Comparison of ENCODE assay signal across 1 cellular context in the genomic region with DNA sequence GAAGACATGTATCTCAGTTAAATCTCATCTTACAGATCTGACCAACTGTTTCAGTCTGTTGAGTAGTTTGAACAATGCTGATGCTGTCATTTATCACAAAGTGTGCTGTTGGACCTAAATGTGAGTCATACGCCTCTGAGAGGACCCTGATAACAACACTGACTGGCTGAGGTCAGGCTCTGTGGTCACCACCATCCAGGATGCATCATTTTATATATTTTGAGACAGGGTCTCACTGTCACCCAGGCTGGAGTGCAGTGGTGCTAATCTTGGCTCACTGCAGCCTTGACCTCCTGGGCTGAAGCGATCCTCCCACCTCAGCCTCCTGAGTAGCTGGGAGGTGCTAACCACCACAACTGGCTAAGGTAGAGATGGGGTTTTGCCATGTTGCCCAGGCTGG.
TF ChIP-seq lines count a peak whose summit lies in the region.

No MANE protein-coding gene starts in this region.

TF ChIP-seq in K562, 482 proteins besides CTCF, POLR2A, EP300 and RAD21 (continued from another document and continues in another):
- TF ChIP-seq, protein P1, sequence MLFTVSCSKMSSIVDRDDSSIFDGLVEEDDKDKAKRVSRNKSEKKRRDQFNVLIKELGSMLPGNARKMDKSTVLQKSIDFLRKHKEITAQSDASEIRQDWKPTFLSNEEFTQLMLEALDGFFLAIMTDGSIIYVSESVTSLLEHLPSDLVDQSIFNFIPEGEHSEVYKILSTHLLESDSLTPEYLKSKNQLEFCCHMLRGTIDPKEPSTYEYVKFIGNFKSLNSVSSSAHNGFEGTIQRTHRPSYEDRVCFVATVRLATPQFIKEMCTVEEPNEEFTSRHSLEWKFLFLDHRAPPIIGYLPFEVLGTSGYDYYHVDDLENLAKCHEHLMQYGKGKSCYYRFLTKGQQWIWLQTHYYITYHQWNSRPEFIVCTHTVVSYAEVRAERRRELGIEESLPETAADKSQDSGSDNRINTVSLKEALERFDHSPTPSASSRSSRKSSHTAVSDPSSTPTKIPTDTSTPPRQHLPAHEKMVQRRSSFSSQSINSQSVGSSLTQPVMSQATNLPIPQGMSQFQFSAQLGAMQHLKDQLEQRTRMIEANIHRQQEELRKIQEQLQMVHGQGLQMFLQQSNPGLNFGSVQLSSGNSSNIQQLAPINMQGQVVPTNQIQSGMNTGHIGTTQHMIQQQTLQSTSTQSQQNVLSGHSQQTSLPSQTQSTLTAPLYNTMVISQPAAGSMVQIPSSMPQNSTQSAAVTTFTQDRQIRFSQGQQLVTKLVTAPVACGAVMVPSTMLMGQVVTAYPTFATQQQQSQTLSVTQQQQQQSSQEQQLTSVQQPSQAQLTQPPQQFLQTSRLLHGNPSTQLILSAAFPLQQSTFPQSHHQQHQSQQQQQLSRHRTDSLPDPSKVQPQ (CRISPR knock-in tag; IDR thresholded peaks at IDR 0.05; ENCODE audit: borderline replicate concordance) = no peak
- TF ChIP-seq NR3C1 (CRISPR knock-in tag; IDR thresholded peaks at IDR 0.05) (no peak), HMG20A (CRISPR knock-in tag; conservative IDR thresholded peaks at IDR 0.05) (no peak), NCOA2 (IDR thresholded peaks at IDR 0.05; ENCODE audit: partially characterized antibody in 2 of 2) (no peak), ZNF785 (CRISPR knock-in tag; IDR thresholded peaks at IDR 0.05) (no peak), NELFE (IDR thresholded peaks at IDR 0.05; ENCODE audit: insufficient read depth, insufficient read length) (no peak), PHTF2 (CRISPR knock-in tag; IDR thresholded peaks at IDR 0.05) (no peak), ZNF316 (IDR thresholded peaks at IDR 0.05) (peak; percentile 80), RCOR1 (IDR thresholded peaks at IDR 0.05; ENCODE audit: borderline replicate concordance in 1 of 2, low read depth in 2 of 2, low read length in 2 of 2) (peak in 1 of 2 experiments; percentile 74; a peak in 1 of 4 replicates), NBN (IDR thresholded peaks at IDR 0.05; ENCODE audit: low read depth) (no peak), HNRNPL (IDR thresholded peaks at IDR 0.05; ENCODE audit: low read depth, low read length) (no peak), ZNF766 (CRISPR knock-in tag; conservative IDR thresholded peaks at IDR 0.05) (no peak), BMI1 (IDR thresholded peaks at IDR 0.05; ENCODE audit: low read length) (no peak), MAZ (CRISPR knock-in tag; conservative IDR thresholded peaks at IDR 0.05 in 1 of 2, IDR thresholded peaks at IDR 0.05 in 1 of 2) (no peak), RUNX1 (IDR thresholded peaks at IDR 0.05; ENCODE audit: low read depth) (no peak), PML (IDR thresholded peaks at IDR 0.05; ENCODE audit: low read length) (0 out of 2 replicates have a peak, but pooled peaks have one; percentile 35), SRSF3 (IDR thresholded peaks at IDR 0.05; ENCODE audit: insufficient read depth, low read length) (no peak), TSC22D4 (tag; IDR thresholded peaks at IDR 0.05) (no peak), NCOR1 (IDR thresholded peaks at IDR 0.05) (peak; percentile 72), ELF2 (CRISPR knock-in tag; IDR thresholded peaks at IDR 0.05) (no peak), ZFPM2 (CRISPR knock-in tag; IDR thresholded peaks at IDR 0.05) (no peak), JUNB (CRISPR knock-in tag; conservative IDR thresholded peaks at IDR 0.05) (peak; percentile 53; the same call in 1 of the 2 replicates), ZC3H11A (IDR thresholded peaks at IDR 0.05; ENCODE audit: low read depth, low read length) (no peak), HCFC1 (IDR thresholded peaks at IDR 0.05; ENCODE audit: low read depth, low read length) (no peak), BHLHE40 (IDR thresholded peaks at IDR 0.05; ENCODE audit: low read length) (peak; percentile 76; the same call in 1 of the 2 replicates), HNRNPH1 (optimal IDR thresholded peaks at IDR 0.05; ENCODE audit: low read depth, low read length) (no peak), MAFK (IDR thresholded peaks at IDR 0.05; ENCODE audit: low read length) (peak; percentile 53), STAT5A (IDR thresholded peaks at IDR 0.05; ENCODE audit: borderline replicate concordance, low read length) (peak; percentile 61), POLR2AphosphoS5 (IDR thresholded peaks at IDR 0.05; ENCODE audit: control insufficient read depth, insufficient read depth, low read depth, low read length) (peak; percentile 56; the same call in 1 of the 2 replicates), PURB (CRISPR knock-in tag; IDR thresholded peaks at IDR 0.05; ENCODE audit: low read depth) (no peak), ZNF347 (CRISPR knock-in tag; IDR thresholded peaks at IDR 0.05; ENCODE audit: low read depth) (no peak)
- TF ChIP-seq, protein P2, sequence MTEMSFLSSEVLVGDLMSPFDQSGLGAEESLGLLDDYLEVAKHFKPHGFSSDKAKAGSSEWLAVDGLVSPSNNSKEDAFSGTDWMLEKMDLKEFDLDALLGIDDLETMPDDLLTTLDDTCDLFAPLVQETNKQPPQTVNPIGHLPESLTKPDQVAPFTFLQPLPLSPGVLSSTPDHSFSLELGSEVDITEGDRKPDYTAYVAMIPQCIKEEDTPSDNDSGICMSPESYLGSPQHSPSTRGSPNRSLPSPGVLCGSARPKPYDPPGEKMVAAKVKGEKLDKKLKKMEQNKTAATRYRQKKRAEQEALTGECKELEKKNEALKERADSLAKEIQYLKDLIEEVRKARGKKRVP (CRISPR knock-in tag; IDR thresholded peaks at IDR 0.05) = no peak
- TF ChIP-seq, protein P3, sequence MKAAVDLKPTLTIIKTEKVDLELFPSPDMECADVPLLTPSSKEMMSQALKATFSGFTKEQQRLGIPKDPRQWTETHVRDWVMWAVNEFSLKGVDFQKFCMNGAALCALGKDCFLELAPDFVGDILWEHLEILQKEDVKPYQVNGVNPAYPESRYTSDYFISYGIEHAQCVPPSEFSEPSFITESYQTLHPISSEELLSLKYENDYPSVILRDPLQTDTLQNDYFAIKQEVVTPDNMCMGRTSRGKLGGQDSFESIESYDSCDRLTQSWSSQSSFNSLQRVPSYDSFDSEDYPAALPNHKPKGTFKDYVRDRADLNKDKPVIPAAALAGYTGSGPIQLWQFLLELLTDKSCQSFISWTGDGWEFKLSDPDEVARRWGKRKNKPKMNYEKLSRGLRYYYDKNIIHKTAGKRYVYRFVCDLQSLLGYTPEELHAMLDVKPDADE (conservative IDR thresholded peaks at IDR 0.05; ENCODE audit: control insufficient read depth, low read depth, low read length) = no peak
- TF ChIP-seq, protein P4, sequence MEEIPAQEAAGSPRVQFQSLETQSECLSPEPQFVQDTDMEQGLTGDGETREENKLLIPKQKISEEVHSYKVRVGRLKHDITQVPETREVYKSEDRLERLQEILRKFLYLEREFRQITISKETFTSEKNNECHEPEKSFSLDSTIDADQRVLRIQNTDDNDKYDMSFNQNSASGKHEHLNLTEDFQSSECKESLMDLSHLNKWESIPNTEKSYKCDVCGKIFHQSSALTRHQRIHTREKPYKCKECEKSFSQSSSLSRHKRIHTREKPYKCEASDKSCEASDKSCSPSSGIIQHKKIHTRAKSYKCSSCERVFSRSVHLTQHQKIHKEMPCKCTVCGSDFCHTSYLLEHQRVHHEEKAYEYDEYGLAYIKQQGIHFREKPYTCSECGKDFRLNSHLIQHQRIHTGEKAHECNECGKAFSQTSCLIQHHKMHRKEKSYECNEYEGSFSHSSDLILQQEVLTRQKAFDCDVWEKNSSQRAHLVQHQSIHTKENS (CRISPR knock-in tag; IDR thresholded peaks at IDR 0.05) = no peak
- TF ChIP-seq, protein P5, sequence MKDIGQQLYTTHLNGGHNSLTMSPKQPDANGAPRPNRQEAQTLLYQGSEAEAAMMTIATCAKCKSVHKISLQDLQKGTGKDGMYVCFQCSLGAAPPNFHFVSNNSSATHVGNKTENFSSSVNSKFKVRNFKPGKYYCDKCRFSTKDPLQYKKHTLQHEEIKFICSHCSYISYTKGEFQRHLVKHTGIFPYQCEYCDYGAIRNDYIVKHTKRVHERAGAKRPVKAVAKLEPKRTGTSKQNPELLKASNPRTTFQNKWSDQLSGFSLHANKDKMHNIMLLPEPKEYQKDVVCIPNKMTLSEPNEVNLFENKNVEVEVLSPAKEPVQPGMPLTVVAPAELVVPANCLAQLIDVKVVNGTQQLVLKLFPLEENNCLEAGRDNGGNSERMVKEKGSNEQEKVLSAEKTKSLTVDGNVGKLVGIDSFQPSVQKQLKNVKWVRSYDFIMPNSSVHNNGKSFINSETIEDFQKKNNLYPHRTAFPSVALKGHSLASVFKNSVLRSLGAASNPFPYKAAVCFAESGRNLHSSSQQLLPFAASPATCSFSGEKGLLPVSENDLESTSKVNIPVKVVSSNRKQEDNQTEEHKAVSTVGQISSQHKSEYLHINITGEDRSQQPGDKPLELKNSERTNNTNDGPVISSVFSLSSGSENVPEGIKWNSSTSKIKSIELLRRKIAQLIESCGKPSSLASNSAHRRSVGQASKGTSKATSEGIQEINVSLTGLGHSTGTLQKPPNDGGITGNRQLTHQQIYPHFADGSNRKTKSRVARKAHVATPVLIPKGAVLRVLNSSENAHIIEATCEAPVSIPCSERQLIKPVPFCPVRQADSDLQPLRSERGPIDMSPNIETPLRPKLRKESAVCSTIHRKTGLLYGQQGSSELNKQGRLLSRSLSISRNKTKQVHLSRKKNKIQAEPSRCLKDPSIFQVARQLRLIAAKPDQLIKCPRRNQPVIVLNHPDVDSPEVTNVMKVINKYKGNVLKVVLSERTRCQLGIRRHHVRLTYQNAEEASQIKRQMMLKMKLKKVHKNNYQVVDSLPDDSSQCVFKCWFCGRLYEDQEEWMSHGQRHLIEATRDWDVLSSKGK (CRISPR knock-in tag; IDR thresholded peaks at IDR 0.05) = no peak
- TF ChIP-seq, protein P6, sequence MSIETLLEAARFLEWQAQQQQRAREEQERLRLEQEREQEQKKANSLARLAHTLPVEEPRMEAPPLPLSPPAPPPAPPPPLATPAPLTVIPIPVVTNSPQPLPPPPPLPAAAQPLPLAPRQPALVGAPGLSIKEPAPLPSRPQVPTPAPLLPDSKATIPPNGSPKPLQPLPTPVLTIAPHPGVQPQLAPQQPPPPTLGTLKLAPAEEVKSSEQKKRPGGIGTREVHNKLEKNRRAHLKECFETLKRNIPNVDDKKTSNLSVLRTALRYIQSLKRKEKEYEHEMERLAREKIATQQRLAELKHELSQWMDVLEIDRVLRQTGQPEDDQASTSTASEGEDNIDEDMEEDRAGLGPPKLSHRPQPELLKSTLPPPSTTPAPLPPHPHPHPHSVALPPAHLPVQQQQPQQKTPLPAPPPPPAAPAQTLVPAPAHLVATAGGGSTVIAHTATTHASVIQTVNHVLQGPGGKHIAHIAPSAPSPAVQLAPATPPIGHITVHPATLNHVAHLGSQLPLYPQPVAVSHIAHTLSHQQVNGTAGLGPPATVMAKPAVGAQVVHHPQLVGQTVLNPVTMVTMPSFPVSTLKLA (conservative IDR thresholded peaks at IDR 0.05) = no peak
- TF ChIP-seq, protein P7, sequence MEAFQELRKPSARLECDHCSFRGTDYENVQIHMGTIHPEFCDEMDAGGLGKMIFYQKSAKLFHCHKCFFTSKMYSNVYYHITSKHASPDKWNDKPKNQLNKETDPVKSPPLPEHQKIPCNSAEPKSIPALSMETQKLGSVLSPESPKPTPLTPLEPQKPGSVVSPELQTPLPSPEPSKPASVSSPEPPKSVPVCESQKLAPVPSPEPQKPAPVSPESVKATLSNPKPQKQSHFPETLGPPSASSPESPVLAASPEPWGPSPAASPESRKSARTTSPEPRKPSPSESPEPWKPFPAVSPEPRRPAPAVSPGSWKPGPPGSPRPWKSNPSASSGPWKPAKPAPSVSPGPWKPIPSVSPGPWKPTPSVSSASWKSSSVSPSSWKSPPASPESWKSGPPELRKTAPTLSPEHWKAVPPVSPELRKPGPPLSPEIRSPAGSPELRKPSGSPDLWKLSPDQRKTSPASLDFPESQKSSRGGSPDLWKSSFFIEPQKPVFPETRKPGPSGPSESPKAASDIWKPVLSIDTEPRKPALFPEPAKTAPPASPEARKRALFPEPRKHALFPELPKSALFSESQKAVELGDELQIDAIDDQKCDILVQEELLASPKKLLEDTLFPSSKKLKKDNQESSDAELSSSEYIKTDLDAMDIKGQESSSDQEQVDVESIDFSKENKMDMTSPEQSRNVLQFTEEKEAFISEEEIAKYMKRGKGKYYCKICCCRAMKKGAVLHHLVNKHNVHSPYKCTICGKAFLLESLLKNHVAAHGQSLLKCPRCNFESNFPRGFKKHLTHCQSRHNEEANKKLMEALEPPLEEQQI (IDR thresholded peaks at IDR 0.05) = no peak
- TF ChIP-seq, protein P8, sequence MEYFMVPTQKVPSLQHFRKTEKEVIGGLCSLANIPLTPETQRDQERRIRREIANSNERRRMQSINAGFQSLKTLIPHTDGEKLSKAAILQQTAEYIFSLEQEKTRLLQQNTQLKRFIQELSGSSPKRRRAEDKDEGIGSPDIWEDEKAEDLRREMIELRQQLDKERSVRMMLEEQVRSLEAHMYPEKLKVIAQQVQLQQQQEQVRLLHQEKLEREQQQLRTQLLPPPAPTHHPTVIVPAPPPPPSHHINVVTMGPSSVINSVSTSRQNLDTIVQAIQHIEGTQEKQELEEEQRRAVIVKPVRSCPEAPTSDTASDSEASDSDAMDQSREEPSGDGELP (CRISPR knock-in tag; IDR thresholded peaks at IDR 0.05; ENCODE audit: borderline replicate concordance) = no peak
- TF ChIP-seq, protein P9, sequence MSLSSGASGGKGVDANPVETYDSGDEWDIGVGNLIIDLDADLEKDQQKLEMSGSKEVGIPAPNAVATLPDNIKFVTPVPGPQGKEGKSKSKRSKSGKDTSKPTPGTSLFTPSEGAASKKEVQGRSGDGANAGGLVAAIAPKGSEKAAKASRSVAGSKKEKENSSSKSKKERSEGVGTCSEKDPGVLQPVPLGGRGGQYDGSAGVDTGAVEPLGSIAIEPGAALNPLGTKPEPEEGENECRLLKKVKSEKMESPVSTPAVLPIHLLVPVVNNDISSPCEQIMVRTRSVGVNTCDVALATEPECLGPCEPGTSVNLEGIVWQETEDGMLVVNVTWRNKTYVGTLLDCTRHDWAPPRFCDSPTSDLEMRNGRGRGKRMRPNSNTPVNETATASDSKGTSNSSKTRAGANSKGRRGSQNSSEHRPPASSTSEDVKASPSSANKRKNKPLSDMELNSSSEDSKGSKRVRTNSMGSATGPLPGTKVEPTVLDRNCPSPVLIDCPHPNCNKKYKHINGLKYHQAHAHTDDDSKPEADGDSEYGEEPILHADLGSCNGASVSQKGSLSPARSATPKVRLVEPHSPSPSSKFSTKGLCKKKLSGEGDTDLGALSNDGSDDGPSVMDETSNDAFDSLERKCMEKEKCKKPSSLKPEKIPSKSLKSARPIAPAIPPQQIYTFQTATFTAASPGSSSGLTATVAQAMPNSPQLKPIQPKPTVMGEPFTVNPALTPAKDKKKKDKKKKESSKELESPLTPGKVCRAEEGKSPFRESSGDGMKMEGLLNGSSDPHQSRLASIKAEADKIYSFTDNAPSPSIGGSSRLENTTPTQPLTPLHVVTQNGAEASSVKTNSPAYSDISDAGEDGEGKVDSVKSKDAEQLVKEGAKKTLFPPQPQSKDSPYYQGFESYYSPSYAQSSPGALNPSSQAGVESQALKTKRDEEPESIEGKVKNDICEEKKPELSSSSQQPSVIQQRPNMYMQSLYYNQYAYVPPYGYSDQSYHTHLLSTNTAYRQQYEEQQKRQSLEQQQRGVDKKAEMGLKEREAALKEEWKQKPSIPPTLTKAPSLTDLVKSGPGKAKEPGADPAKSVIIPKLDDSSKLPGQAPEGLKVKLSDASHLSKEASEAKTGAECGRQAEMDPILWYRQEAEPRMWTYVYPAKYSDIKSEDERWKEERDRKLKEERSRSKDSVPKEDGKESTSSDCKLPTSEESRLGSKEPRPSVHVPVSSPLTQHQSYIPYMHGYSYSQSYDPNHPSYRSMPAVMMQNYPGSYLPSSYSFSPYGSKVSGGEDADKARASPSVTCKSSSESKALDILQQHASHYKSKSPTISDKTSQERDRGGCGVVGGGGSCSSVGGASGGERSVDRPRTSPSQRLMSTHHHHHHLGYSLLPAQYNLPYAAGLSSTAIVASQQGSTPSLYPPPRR (CRISPR knock-in tag; IDR thresholded peaks at IDR 0.05; ENCODE audit: borderline replicate concordance) = no peak
